In genomic region chr17:41977991-41978390, GRCh38 we compare ENCODE assay signal across 25 cellular contexts. TPM values are rescaled to one million over a fixed set of nuclear protein-coding genes. Genes with fewer than 3 reads are reported as not detected.
DNase-seq lines count a peak whose midpoint lies in the region; ATAC-seq and TF ChIP-seq lines count a peak whose summit lies in the region.
"Had no signal": no experiment of that assay in that cellular context is flagged by ENCODE, and none has a peak within 500 bp of the region (broad histone marks: within the 10 kb centered on the region; RNA-seq: fewer than 3 reads in every experiment).

No MANE protein-coding gene starts in this region.

- H3K27me3 ChIP-seq in MM.1S (replicated peaks; ENCODE audit: insufficient read depth, low read length): no peaks in the 10 kb centered on the region
- no peaks in the 10 kb centered on the region for H3K27me3 ChIP-seq in esophagus squamous epithelium
- H3K27me3 ChIP-seq in thymus (ENCODE audit: control insufficient read depth, insufficient read depth): no peaks in the 10 kb centered on the region
- H3K27me3 ChIP-seq: tibial nerve had no signal

- H3K9me3 ChIP-seq in MM.1S (replicated peaks; ENCODE audit: insufficient read depth, low read length) (no peaks in the 10 kb centered on the region), esophagus squamous epithelium (no peaks in the 10 kb centered on the region), thymus (ENCODE audit: control insufficient read depth) (no peaks in the 10 kb centered on the region)
- H3K9me3 ChIP-seq: tibial nerve had no signal

- H3K9me3 Mint-ChIP-seq in activated naive CD4-positive, alpha-beta T cell treated with anti-CD3 and anti-CD28 coated beads for 36 hours: no peaks in the 10 kb centered on the region
- H3K9me3 Mint-ChIP-seq: activated T-helper 2 cell treated with anti-CD3 and anti-CD28 coated beads, Interferon-gamma antibody, Interleukin-2, Interleukin-4, amounts not matched to agents 10 μg/mL and 5 μg/mL and 100 μg/mL, durations not matched to agents 14 hours and 24 hours and 36 hours; memory B cell; T-cell had no signal

- H3K4me2 ChIP-seq in MM.1S (ENCODE audit: low read depth, low read length): peak overlapping the region; percentile 92; the same call in 1 of the 2 replicates
- H3K4me2 ChIP-seq: smooth muscle cell had no signal

- H3K4me3 ChIP-seq in MM.1S (ENCODE audit: low read length) (no peak overlapping the region), esophagus squamous epithelium (no peak overlapping the region), thymus (ENCODE audit: low read length) (no peak overlapping the region)
- H3K4me3 ChIP-seq: smooth muscle cell, tibial nerve had no signal

- intact Hi-C loops in activated naive CD4-positive, alpha-beta T cell treated with anti-CD3 and anti-CD28 coated beads for 36 hours (cut with micrococcal nuclease): no loop called here
- intact Hi-C loops in esophagus squamous epithelium (cut with DNase I): no loop called here

- peak overlapping the region; percentile 81; the same call in 1 of the 2 replicates for H3K27ac ChIP-seq in MM.1S (ENCODE audit: low read length)
- peak overlapping the region; percentile 61 to 88 (median 83) for H3K27ac ChIP-seq in esophagus squamous epithelium
- H3K27ac ChIP-seq in thymus (ENCODE audit: low read depth): peak overlapping the region; percentile 46
- H3K27ac ChIP-seq: parathyroid adenoma had no signal

- no peaks in the 10 kb centered on the region for H3K4me1 Mint-ChIP-seq in activated naive CD4-positive, alpha-beta T cell treated with anti-CD3 and anti-CD28 coated beads for 36 hours (ENCODE audit: low read depth)

- H2AFZ ChIP-seq in MM.1S (ENCODE audit: low read length): no peak overlapping the region
- H2AFZ ChIP-seq: parathyroid adenoma had no signal

- no peak for TF ChIP-seq POLR2A in esophagus squamous epithelium (IDR thresholded peaks at IDR 0.05)

- H3K36me3 ChIP-seq in MM.1S (replicated peaks; ENCODE audit: insufficient read depth, low read length) (peaks cover 8% of the 10 kb centered on the region), esophagus squamous epithelium (peaks cover 28 to 99% (median 48%) of the 10 kb centered on the region in 3 donors), thymus (ENCODE audit: control insufficient read depth, insufficient read depth) (peaks cover 89% of the 10 kb centered on the region)

- H3K4me3 Mint-ChIP-seq in activated naive CD4-positive, alpha-beta T cell treated with anti-CD3 and anti-CD28 coated beads for 36 hours: no peak overlapping the region
- H3K4me3 Mint-ChIP-seq: memory B cell; naive thymus-derived CD4-positive, alpha-beta T cell; T-cell had no signal

- 42 to 57% methylated on average over 4 of the region's 4 CpGs for WGBS in esophagus squamous epithelium, 2 donors
- 95% methylated on average over 4 of the region's 4 CpGs for WGBS in thymus

- DNase-seq in activated naive CD4-positive, alpha-beta T cell treated with anti-CD3 and anti-CD28 coated beads for 36 hours: no peak
- DNase-seq in activated naive CD4-positive, alpha-beta T cell treated with Interleukin-2 at 50 U/mL for 16 hours: no peak
- DNase-seq in MM.1S (no peak), esophagus squamous epithelium (lab: John Stamatoyannopoulos, UW) (no peak), GM20000 (ENCODE audit: low spot score) (no peak), putamen (ENCODE audit: low spot score) (no peak)
- DNase-seq: ACHN; activated CD8-positive, alpha-beta memory T cell treated with anti-CD3 and anti-CD28 coated beads for 24 hours; anterior cingulate cortex; EL; H7; hippocampal formation; kidney; naive thymus-derived CD4-positive, alpha-beta T cell; NCI-H2029; NCI-H446 treated with DMSO at 0.1 percent for 48 hours; SHP77; T-cell had no signal

- no peak for ATAC-seq in GM19023 (IDR thresholded peaks at IDR 0.05; ENCODE audit: unreplicated experiment)
- ATAC-seq: naive thymus-derived CD4-positive, alpha-beta T cell; T-cell had no signal

- H3K27ac Mint-ChIP-seq in activated naive CD4-positive, alpha-beta T cell treated with anti-CD3 and anti-CD28 coated beads for 36 hours: peak overlapping the region; percentile 26
- H3K27ac Mint-ChIP-seq: memory B cell had no signal

- peaks cover 33% of the 10 kb centered on the region for H3K36me3 Mint-ChIP-seq in activated naive CD4-positive, alpha-beta T cell treated with anti-CD3 and anti-CD28 coated beads for 36 hours (ENCODE audit: low read depth)

- CTCF ChIA-PET in activated naive CD4-positive, alpha-beta T cell treated with anti-CD3 and anti-CD28 coated beads for 36 hours (lab: Charles Lee): interaction anchor here (1.2 kb wide), 1 partner anchor 11 kb away, joined by 3 read pairs; no protein-coding TSS in a partner anchor

- peaks cover 36% of the 10 kb centered on the region for H3K79me2 ChIP-seq in MM.1S (ENCODE audit: low read length)
- H3K79me2 ChIP-seq: parathyroid adenoma had no signal

- H4K20me1 ChIP-seq in MM.1S (ENCODE audit: insufficient read depth, low read length): no peaks in the 10 kb centered on the region

- no peak overlapping the region for H3K9ac ChIP-seq in MM.1S (ENCODE audit: low read length)
- H3K9ac ChIP-seq: parathyroid adenoma had no signal

- H3K4me1 ChIP-seq in MM.1S (ENCODE audit: low read length) (peaks cover 27% of the 10 kb centered on the region), esophagus squamous epithelium (peaks cover 46 to 77% (median 49%) of the 10 kb centered on the region in 3 donors), thymus (ENCODE audit: control insufficient read depth, insufficient read depth, low read length) (no peaks in the 10 kb centered on the region)
- H3K4me1 ChIP-seq: parathyroid adenoma had no signal

- peaks cover 24% of the 10 kb centered on the region for H3F3A ChIP-seq in MM.1S (ENCODE audit: insufficient read depth, low read length)

- no peaks in the 10 kb centered on the region for H3K27me3 Mint-ChIP-seq in activated naive CD4-positive, alpha-beta T cell treated with anti-CD3 and anti-CD28 coated beads for 36 hours (ENCODE audit: low read depth)
- H3K27me3 Mint-ChIP-seq: memory B cell; naive thymus-derived CD4-positive, alpha-beta T cell; T-cell had no signal

- TF ChIP-seq CTCF in MM.1S (IDR thresholded peaks at IDR 0.05; ENCODE audit: low read length): no peak
- TF ChIP-seq CTCF in esophagus squamous epithelium (IDR thresholded peaks at IDR 0.05): no peak
- no peak for TF ChIP-seq CTCF in GM20000 (IDR thresholded peaks at IDR 0.05; ENCODE audit: extremely low read depth, missing control alignments)

- no peaks in the 10 kb centered on the region for H3K9me2 ChIP-seq in MM.1S (replicated peaks; ENCODE audit: insufficient read depth, low read length)

RNA-seq across cellular contexts. Expression of gene CNP, which starts 11.4 kb away (rescaled TPM):
- 10 to 100 TPM; 58.4 to 59.1 TPM for total RNA-seq in activated naive CD4-positive, alpha-beta T cell treated with anti-CD3 and anti-CD28 coated beads for 36 hours
- total RNA-seq in esophagus squamous epithelium: 10 to 100 TPM; 45.3 to 66.0 (median 53.0) TPM
- 46.0 TPM for polyA plus RNA-seq in thymus

RNA-seq across cellular contexts. Expression of gene DNAJC7, which starts 39.2 kb away (rescaled TPM):
- 10 to 100 TPM; 74.5 to 76.3 TPM for total RNA-seq in activated naive CD4-positive, alpha-beta T cell treated with anti-CD3 and anti-CD28 coated beads for 36 hours
- 10 to 100 TPM; 42.6 to 82.0 (median 67.2) TPM for total RNA-seq in esophagus squamous epithelium
- 95.7 TPM for polyA plus RNA-seq in thymus

RNA-seq across cellular contexts. Expression of gene NKIRAS2, which starts 41.9 kb away (rescaled TPM):
- 10 to 100 TPM; 12.4 to 13.2 TPM for total RNA-seq in activated naive CD4-positive, alpha-beta T cell treated with anti-CD3 and anti-CD28 coated beads for 36 hours
- total RNA-seq in esophagus squamous epithelium: 10 to 100 TPM; 34.0 to 48.6 (median 35.7) TPM
- 22.0 TPM for polyA plus RNA-seq in thymus

RNA-seq across cellular contexts. Expression of gene ODAD4, which starts 47.6 kb away (rescaled TPM):
- total RNA-seq in activated naive CD4-positive, alpha-beta T cell treated with anti-CD3 and anti-CD28 coated beads for 36 hours: under 1 TPM; 0.55 to 0.79 TPM
- under 1 TPM in 1 of 4 donors, not detected in 3; 0.38 TPM for total RNA-seq in esophagus squamous epithelium
- polyA plus RNA-seq in thymus: 1.4 TPM

RNA-seq across cellular contexts. Expression of gene ACLY, which starts 59.2 kb away (rescaled TPM):
- 100 to 1,000 TPM; 153 to 161 TPM for total RNA-seq in activated naive CD4-positive, alpha-beta T cell treated with anti-CD3 and anti-CD28 coated beads for 36 hours
- 100 to 1,000 TPM in 1 of 4 donors, 10 to 100 TPM in 3; 51.5 to 121 (median 62.7) TPM for total RNA-seq in esophagus squamous epithelium
- 26.6 TPM for polyA plus RNA-seq in thymus
